In genomic region chr1:41122851-41123518, GRCh38 we compare ENCODE assay signal across 8 cellular contexts.
A peak's percentile ranks its signal among the peaks of the same experiment; 100 is the strongest.
DNase-seq lines count a peak whose midpoint lies in the region; ATAC-seq lines count a peak whose summit lies in the region.

No MANE protein-coding gene starts in this region.

- ATAC-seq in HG02763 (IDR thresholded peaks at IDR 0.05; ENCODE audit: unreplicated experiment) (no peak), HG03520 (IDR thresholded peaks at IDR 0.05; ENCODE audit: unreplicated experiment) (no peak)

- H3K9me3 ChIP-seq in SK-N-MC (ENCODE audit: low read depth, low read length), result no peaks in the 10 kb centered on the region

- H3K36me3 ChIP-seq in SK-N-MC (ENCODE audit: insufficient read depth, low read length), result no peaks in the 10 kb centered on the region

- peak overlapping the region; percentile 55 for H3K4me3 ChIP-seq in SK-N-MC

- peak overlapping the region; percentile 99 for H3K27ac ChIP-seq in SK-N-MC

- DNase-seq in DMS53 treated with DMSO at 0.1 percent for 48 hours (lab: John Stamatoyannopoulos, UW; ENCODE audit: unreplicated experiment) (peak; percentile 2), HT-29 (ENCODE audit: low spot score) (peak; percentile 77), SK-N-MC (ENCODE audit: low read depth, low spot score) (peak; percentile 93), fibroblast of gingiva (ENCODE audit: low read depth) (peak; percentile 86), renal cortical epithelial cell (ENCODE audit: low read depth) (peak; percentile 94), hippocampal formation (lab: John Stamatoyannopoulos, UW) (no peak)

- peak overlapping the region; percentile 66 for H3K9ac ChIP-seq in SK-N-MC (ENCODE audit: insufficient read length)

Comparison
In these comparisons a context has a peak if more than half of its experiments do, and no peak if none do; other contexts are left out.
1. DNase-seq: peak in DMS53 treated with DMSO at 0.1 percent for 48 hours (single experiment), HT-29 (single experiment), SK-N-MC (single experiment), fibroblast of gingiva (single experiment) and renal cortical epithelial cell (single experiment); none in hippocampal formation (0 of 2).